Comparison of ENCODE assay signal across 19 cellular contexts in the genomic region with DNA sequence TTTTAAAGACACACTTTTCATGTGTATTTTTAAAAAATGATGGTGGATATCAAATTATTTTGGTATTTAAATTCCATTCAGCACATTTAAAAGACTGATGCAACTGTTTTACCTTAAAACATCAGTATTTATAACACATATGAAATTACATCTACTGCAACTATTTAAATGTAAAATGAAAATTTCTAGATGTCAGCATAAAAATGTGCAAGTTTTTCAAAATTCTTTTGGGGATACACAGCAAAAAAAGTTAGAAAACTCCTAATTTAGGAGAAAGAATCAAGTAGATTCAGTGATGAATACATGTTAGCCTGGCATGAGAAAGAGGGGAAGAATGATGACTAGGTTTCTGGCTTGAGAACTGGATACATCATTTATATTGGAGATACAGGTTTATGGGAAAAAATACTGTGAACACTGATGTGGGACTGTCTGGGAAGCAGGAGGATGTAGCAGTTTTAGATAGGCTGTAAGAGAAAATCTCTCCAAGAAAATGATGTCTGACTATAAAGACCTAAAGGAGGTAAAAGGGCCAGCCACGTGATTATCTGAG. TPM values are rescaled to one million over a fixed set of nuclear protein-coding genes. Genes with fewer than 3 reads are reported as not detected.
DNase-seq lines count a peak whose midpoint lies in the region; ATAC-seq and TF ChIP-seq lines count a peak whose summit lies in the region.
"Had no signal": no experiment of that assay in that cellular context is flagged by ENCODE, and none has a peak within 500 bp of the region (broad histone marks: within the 10 kb centered on the region; RNA-seq: fewer than 3 reads in every experiment).

No MANE protein-coding gene starts in this region.

- no peak overlapping the region for H3K4me3 ChIP-seq in fibroblast of mammary gland (ENCODE audit: control insufficient read depth, low read depth, low read length)
- H3K4me3 ChIP-seq in Caco-2 (ENCODE audit: low read depth, low read length): no peak overlapping the region
- H3K4me3 ChIP-seq: SJCRH30 had no signal

- H3K9me3 ChIP-seq in Caco-2: no peaks in the 10 kb centered on the region
- H3K9me3 ChIP-seq: SJCRH30 had no signal

- H3K27me3 Mint-ChIP-seq in activated CD8-positive, alpha-beta T cell treated with anti-CD3 and anti-CD28 coated beads for 36 hours: no peaks in the 10 kb centered on the region
- no peaks in the 10 kb centered on the region for H3K27me3 Mint-ChIP-seq in activated CD8-positive, alpha-beta T cell treated with anti-CD3 and anti-CD28 coated beads, Interleukin-2, amount 10 ng/mL, durations not matched to agents 7 days and 5 days (ENCODE audit: low read depth)
- H3K27me3 Mint-ChIP-seq in WTC11 (ENCODE audit: low read depth) (no peaks in the 10 kb centered on the region), progenitor cell of endocrine pancreas (no peaks in the 10 kb centered on the region), Caco-2 (ENCODE audit: insufficient read depth, unreplicated experiment) (no peaks in the 10 kb centered on the region)
- H3K27me3 Mint-ChIP-seq: stimulated activated naive CD8-positive, alpha-beta T cell treated with anti-CD3 and anti-CD28 coated beads, Interleukin-15, amount 100 ng/mL, for 72 hours had no signal

- POLR2A ChIA-PET in activated CD8-positive, alpha-beta T cell treated with anti-CD3 and anti-CD28 coated beads for 36 hours (lab: Charles Lee): no interaction called here
- POLR2A ChIA-PET in activated CD8-positive, alpha-beta T cell treated with anti-CD3 and anti-CD28 coated beads, Interleukin-2, amount 10 ng/mL, durations not matched to agents 7 days and 5 days (lab: Charles Lee): no interaction called here
- POLR2A ChIA-PET in WTC11 (lab: Charles Lee) (no interaction called here), Caco-2 (lab: Charles Lee) (no interaction called here)

- CTCF ChIA-PET in activated CD8-positive, alpha-beta T cell treated with anti-CD3 and anti-CD28 coated beads for 36 hours (lab: Charles Lee): interaction anchor here (0.5 to 1.0 kb wide), 2 partner anchors 13 to 25 kb away, joined by 3 read pairs; no protein-coding TSS in a partner anchor
- CTCF ChIA-PET in activated CD8-positive, alpha-beta T cell treated with anti-CD3 and anti-CD28 coated beads, Interleukin-2, amount 10 ng/mL, durations not matched to agents 7 days and 5 days (lab: Charles Lee): no interaction called here
- CTCF ChIA-PET in WTC11 (lab: Charles Lee): no interaction called here
- CTCF ChIA-PET in Caco-2 (lab: Charles Lee): no interaction called here

- BruUV-seq in Caco-2 (replicated peaks; lab: Mats Ljungman, UMichigan): no TSS peak

- H3K27ac Mint-ChIP-seq in activated CD8-positive, alpha-beta T cell treated with anti-CD3 and anti-CD28 coated beads for 36 hours: peak overlapping the region; percentile 53
- H3K27ac Mint-ChIP-seq in activated CD8-positive, alpha-beta T cell treated with anti-CD3 and anti-CD28 coated beads, Interleukin-2, amount 10 ng/mL, durations not matched to agents 7 days and 5 days: no peak overlapping the region
- H3K27ac Mint-ChIP-seq in WTC11 (peak overlapping the region; percentile 68), progenitor cell of endocrine pancreas (peak overlapping the region; percentile 19), Caco-2 (ENCODE audit: unreplicated experiment) (no peak overlapping the region)
- H3K27ac Mint-ChIP-seq: T-helper 2 cell treated with Interferon-gamma antibody and Interleukin-4, amounts not matched to agents 5 μg/mL and 100 μg/mL, for 36 hours had no signal

- H3K4me3 Mint-ChIP-seq in activated CD8-positive, alpha-beta T cell treated with anti-CD3 and anti-CD28 coated beads for 36 hours: no peak overlapping the region
- no peak overlapping the region for H3K4me3 Mint-ChIP-seq in activated CD8-positive, alpha-beta T cell treated with anti-CD3 and anti-CD28 coated beads, Interleukin-2, amount 10 ng/mL, durations not matched to agents 7 days and 5 days
- no peak overlapping the region for H3K4me3 Mint-ChIP-seq in WTC11
- no peak overlapping the region for H3K4me3 Mint-ChIP-seq in progenitor cell of endocrine pancreas (ENCODE audit: low read depth)
- no peak overlapping the region for H3K4me3 Mint-ChIP-seq in Caco-2 (ENCODE audit: unreplicated experiment)
- H3K4me3 Mint-ChIP-seq: stimulated activated naive CD8-positive, alpha-beta T cell treated with anti-CD3 and anti-CD28 coated beads, Interleukin-15, amount 100 ng/mL, for 72 hours; T-helper 2 cell treated with Interferon-gamma antibody and Interleukin-4, amounts not matched to agents 5 μg/mL and 100 μg/mL, for 36 hours had no signal

- intact Hi-C loops in activated CD8-positive, alpha-beta T cell treated with anti-CD3 and anti-CD28 coated beads for 36 hours (cut with micrococcal nuclease): no loop called here
- intact Hi-C loops in Caco-2 (cut with micrococcal nuclease; ENCODE audit: unreplicated experiment): no loop called here

- H3K4me1 Mint-ChIP-seq in activated CD8-positive, alpha-beta T cell treated with anti-CD3 and anti-CD28 coated beads for 36 hours (ENCODE audit: low read depth): peaks cover 45% of the 10 kb centered on the region
- peaks cover 27% of the 10 kb centered on the region for H3K4me1 Mint-ChIP-seq in activated CD8-positive, alpha-beta T cell treated with anti-CD3 and anti-CD28 coated beads, Interleukin-2, amount 10 ng/mL, durations not matched to agents 7 days and 5 days (ENCODE audit: low read depth)
- peaks cover 28% of the 10 kb centered on the region for H3K4me1 Mint-ChIP-seq in WTC11
- H3K4me1 Mint-ChIP-seq in progenitor cell of endocrine pancreas (ENCODE audit: low read depth): peaks cover 19% of the 10 kb centered on the region
- no peaks in the 10 kb centered on the region for H3K4me1 Mint-ChIP-seq in Caco-2 (ENCODE audit: low read depth, unreplicated experiment)

- no peak for DNase-seq in activated CD8-positive, alpha-beta T cell treated with anti-CD3 and anti-CD28 coated beads for 36 hours
- DNase-seq in activated CD8-positive, alpha-beta T cell treated with anti-CD3 and anti-CD28 coated beads, Interleukin-2, amount 10 ng/mL, durations not matched to agents 7 days and 5 days: no peak
- DNase-seq in WTC11 (ENCODE audit: low spot score) (no peak), fibroblast of mammary gland (ENCODE audit: low read depth) (peak; percentile 60), progenitor cell of endocrine pancreas (ENCODE audit: low spot score, unreplicated experiment) (no peak), Caco-2 (no peak), NCI-H510A (lab: John Stamatoyannopoulos, UW) (no peak)
- DNase-seq: activated CD4-positive, alpha-beta T cell treated with anti-CD3 and anti-CD28 coated beads for 1 hour; caudate nucleus; H7; left ventricle myocardium superior; NCI-H2081; NCI-H524; OCI-M1; SJCRH30; stimulated activated CD4-positive, alpha-beta T cell treated with anti-CD3 and anti-CD28 coated beads, Interleukin-15, amount 100 ng/mL, for 24 hours; stimulated activated naive CD8-positive, alpha-beta T cell treated with anti-CD3 and anti-CD28 coated beads, Interleukin-15, amount 100 ng/mL, for 72 hours had no signal

- no peaks in the 10 kb centered on the region for H3K27me3 ChIP-seq in Caco-2 (replicated peaks; ENCODE audit: control insufficient read depth, insufficient read depth, low read length)
- H3K27me3 ChIP-seq: SJCRH30 had no signal

- no peaks in the 10 kb centered on the region for H3K9me3 Mint-ChIP-seq in activated CD8-positive, alpha-beta T cell treated with anti-CD3 and anti-CD28 coated beads for 36 hours
- no peaks in the 10 kb centered on the region for H3K9me3 Mint-ChIP-seq in activated CD8-positive, alpha-beta T cell treated with anti-CD3 and anti-CD28 coated beads, Interleukin-2, amount 10 ng/mL, durations not matched to agents 7 days and 5 days (ENCODE audit: insufficient read depth)
- no peaks in the 10 kb centered on the region for H3K9me3 Mint-ChIP-seq in WTC11
- peaks cover 3% of the 10 kb centered on the region for H3K9me3 Mint-ChIP-seq in progenitor cell of endocrine pancreas (ENCODE audit: low read depth)
- H3K9me3 Mint-ChIP-seq in Caco-2 (ENCODE audit: unreplicated experiment): no peaks in the 10 kb centered on the region
- H3K9me3 Mint-ChIP-seq: stimulated activated naive CD8-positive, alpha-beta T cell treated with anti-CD3 and anti-CD28 coated beads, Interleukin-15, amount 100 ng/mL, for 72 hours; T-helper 2 cell treated with Interferon-gamma antibody and Interleukin-4, amounts not matched to agents 5 μg/mL and 100 μg/mL, for 36 hours had no signal

- no peak for TF ChIP-seq CTCF in activated CD8-positive, alpha-beta T cell treated with anti-CD3 and anti-CD28 coated beads for 36 hours (IDR thresholded peaks at IDR 0.05)
- no peak for TF ChIP-seq CTCF in WTC11 (IDR thresholded peaks at IDR 0.05)
- no peak for TF ChIP-seq CTCF in fibroblast of mammary gland (conservative IDR thresholded peaks at IDR 0.05; ENCODE audit: control insufficient read depth, insufficient read depth, low read depth, low read length)
- TF ChIP-seq CTCF in progenitor cell of endocrine pancreas (IDR thresholded peaks at IDR 0.05; ENCODE audit: unreplicated experiment): no peak
- no peak for TF ChIP-seq CTCF in Caco-2 (IDR thresholded peaks at IDR 0.05; ENCODE audit: insufficient read depth in 1 of 2, low read depth in 1 of 2, low read length in 1 of 2, severe bottlenecking in 1 of 2, unreplicated experiment in 1 of 2)

- H3K4me1 ChIP-seq in Caco-2: no peaks in the 10 kb centered on the region; the same call in 1 of the 2 replicates

- ATAC-seq in activated CD8-positive, alpha-beta T cell treated with anti-CD3 and anti-CD28 coated beads for 36 hours: no peak
- no peak for ATAC-seq in activated CD8-positive, alpha-beta T cell treated with anti-CD3 and anti-CD28 coated beads, Interleukin-2, amount 10 ng/mL, durations not matched to agents 7 days and 5 days
- no peak for ATAC-seq in WTC11
- no peak for ATAC-seq in GM19395 (IDR thresholded peaks at IDR 0.05; ENCODE audit: unreplicated experiment)
- ATAC-seq: left ventricle myocardium superior; stimulated activated naive CD8-positive, alpha-beta T cell treated with anti-CD3 and anti-CD28 coated beads, Interleukin-15, amount 100 ng/mL, for 72 hours had no signal

- peaks cover 10% of the 10 kb centered on the region for H3K36me3 Mint-ChIP-seq in activated CD8-positive, alpha-beta T cell treated with anti-CD3 and anti-CD28 coated beads for 36 hours (ENCODE audit: low read depth)
- peaks cover 11% of the 10 kb centered on the region for H3K36me3 Mint-ChIP-seq in activated CD8-positive, alpha-beta T cell treated with anti-CD3 and anti-CD28 coated beads, Interleukin-2, amount 10 ng/mL, durations not matched to agents 7 days and 5 days (ENCODE audit: low read depth)
- H3K36me3 Mint-ChIP-seq in WTC11 (no peaks in the 10 kb centered on the region), progenitor cell of endocrine pancreas (ENCODE audit: insufficient read depth) (peaks cover 14% of the 10 kb centered on the region), Caco-2 (ENCODE audit: insufficient read depth, unreplicated experiment) (no peaks in the 10 kb centered on the region)

- no peaks in the 10 kb centered on the region for H3K36me3 ChIP-seq in Caco-2 (ENCODE audit: control insufficient read depth, insufficient read depth, low read length)
- H3K36me3 ChIP-seq: SJCRH30 had no signal

RNA-seq across cellular contexts. Expression of gene SOS2, which starts 9.2 kb away (rescaled TPM):
- total RNA-seq in activated CD8-positive, alpha-beta T cell treated with anti-CD3 and anti-CD28 coated beads for 36 hours: 10 to 100 TPM; 14.7 to 16.4 TPM
- 10 to 100 TPM; 18.9 to 20.1 TPM for total RNA-seq in activated CD8-positive, alpha-beta T cell treated with anti-CD3 and anti-CD28 coated beads, Interleukin-2, amount 10 ng/mL, durations not matched to agents 7 days and 5 days
- total RNA-seq in WTC11 (2021) (9.1 to 11.0 TPM (median 9.6 TPM) in 3 replicates), progenitor cell of endocrine pancreas (34.2 and 35.7 TPM in 2 replicates), Caco-2 (2022) (13.0 and 13.9 TPM in 2 replicates)

Comparison
In these comparisons a context has a peak if more than half of its experiments do, and no peak if none do; other contexts are left out.
1. H3K27ac Mint-ChIP-seq: peak in activated CD8-positive, alpha-beta T cell treated with anti-CD3 and anti-CD28 coated beads for 36 hours (single experiment), WTC11 (single experiment) and progenitor cell of endocrine pancreas (single experiment); none in activated CD8-positive, alpha-beta T cell treated with anti-CD3 and anti-CD28 coated beads, Interleukin-2, amount 10 ng/mL, durations not matched to agents 7 days and 5 days (single experiment) and Caco-2 (single experiment).